8 cellular contexts compared by ENCODE assay signal in the genomic region with DNA sequence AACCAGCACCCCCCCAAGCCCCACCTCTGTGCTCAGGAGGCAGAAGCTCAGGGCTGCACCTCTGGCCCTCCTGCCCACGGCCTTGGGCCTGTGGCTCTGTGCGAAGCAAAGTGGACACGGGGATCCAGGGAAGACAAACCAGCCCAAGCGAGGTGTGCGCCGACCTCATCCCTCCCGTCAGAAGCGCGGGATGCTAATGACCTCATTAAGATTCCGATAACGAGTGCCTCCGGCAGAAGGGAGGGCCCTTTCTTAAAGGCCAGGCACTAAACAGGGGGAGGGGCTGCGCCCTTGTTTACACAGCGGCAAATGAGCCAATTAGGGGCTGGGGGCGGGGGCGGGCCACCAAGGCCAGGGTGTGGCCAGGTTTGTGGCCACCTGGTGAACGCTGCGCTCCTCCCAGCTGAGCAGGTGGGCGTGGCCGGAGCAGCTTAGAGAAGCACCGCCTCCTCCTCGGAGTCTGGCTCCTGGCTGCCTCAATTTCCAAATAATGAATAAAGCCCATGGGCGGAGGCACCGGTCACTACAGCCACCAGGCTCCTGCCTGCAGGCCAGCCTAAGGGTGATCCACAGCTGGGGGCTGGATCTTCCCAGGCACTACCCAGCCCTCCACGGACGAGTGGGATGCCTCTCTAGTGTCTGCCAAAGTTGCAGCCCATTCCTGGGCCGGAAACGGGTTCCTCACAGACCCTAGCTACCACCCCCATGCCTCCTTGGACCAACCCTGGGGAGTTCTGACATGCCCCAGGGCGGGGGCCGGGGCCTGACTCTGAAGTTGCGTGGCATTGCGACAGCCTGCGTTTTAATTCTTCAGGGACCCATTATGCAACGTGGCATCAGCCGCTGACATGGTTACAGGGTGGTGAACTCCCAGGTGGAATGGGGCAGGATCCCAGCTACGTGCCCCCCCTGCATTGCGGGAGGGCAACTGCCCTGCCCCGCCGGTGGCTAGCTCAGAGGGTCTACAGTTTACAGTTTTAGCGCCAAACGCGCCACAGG. TPM values are rescaled to one million over a fixed set of nuclear protein-coding genes. Genes with fewer than 3 reads are reported as not detected.
A peak's percentile ranks its signal among the peaks of the same experiment; 100 is the strongest.
DNase-seq lines count a peak whose midpoint lies in the region; ATAC-seq and TF ChIP-seq lines count a peak whose summit lies in the region.

No MANE protein-coding gene starts in this region.

- H3K4me2 ChIP-seq in BLaER1: peak overlapping the region; percentile 100

- peaks cover 70% of the 10 kb centered on the region for H3K4me1 ChIP-seq in BLaER1
- peaks cover 40 to 45% of the 10 kb centered on the region in 2 donors for H3K4me1 ChIP-seq in gastrocnemius medialis

- no peaks in the 10 kb centered on the region for H3K9me3 ChIP-seq in BLaER1
- H3K9me3 ChIP-seq in gastrocnemius medialis: no peaks in the 10 kb centered on the region

- no peak for DNase-seq in Jurkat, Clone E6-1 (ENCODE audit: low read depth, low spot score)
- DNase-seq in activated B cell treated with CpG ODN at 0.5 μM for 24 hours (no peak), iris pigment epithelial cell (ENCODE audit: low read depth) (peak; percentile 23), type B pancreatic cell (ENCODE audit: extremely low spot score, unreplicated experiment) (no peak), gastrocnemius medialis (no peak), HFFc6 (no peak)

- H4K20me1 ChIP-seq in BLaER1: peaks cover 87% of the 10 kb centered on the region

- in situ Hi-C loops in gastrocnemius medialis (cut with MboI; ENCODE audit: low sequenced_read_pairs in 4 of 4): no loop called here

- H3K27ac Mint-ChIP-seq in activated B cell treated with CpG ODN at 0.5 μM for 24 hours: peak overlapping the region; percentile 63
- peak overlapping the region; percentile 63 for H3K27ac Mint-ChIP-seq in type B pancreatic cell
- no peak overlapping the region for H3K27ac Mint-ChIP-seq in HFFc6

- peak overlapping the region; percentile 95 for H3K4me3 Mint-ChIP-seq in activated B cell treated with CpG ODN at 0.5 μM for 24 hours
- H3K4me3 Mint-ChIP-seq in type B pancreatic cell: peak overlapping the region; percentile 94
- no peak overlapping the region for H3K4me3 Mint-ChIP-seq in HFFc6

- POLR2A ChIA-PET in activated B cell treated with CpG ODN at 0.5 μM for 24 hours (lab: Charles Lee): interaction anchor here (0.5 to 2.2 kb wide), 22 partner anchors 10 to 1056 kb away, joined by 3 to 18 read pairs (median 4); a partner anchor contains a TSS

- TF ChIP-seq CTCF in activated B cell treated with CpG ODN at 0.5 μM for 24 hours (IDR thresholded peaks at IDR 0.05): no peak
- no peak for TF ChIP-seq CTCF in type B pancreatic cell (conservative IDR thresholded peaks at IDR 0.05)
- no peak for TF ChIP-seq CTCF in gastrocnemius medialis (IDR thresholded peaks at IDR 0.05 in 4 of 5, conservative IDR thresholded peaks at IDR 0.05 in 1 of 5)
- TF ChIP-seq CTCF in HFFc6 (IDR thresholded peaks at IDR 0.05): no peak

- H3K27me3 ChIP-seq in BLaER1 (peaks cover 18% of the 10 kb centered on the region), gastrocnemius medialis (peaks cover 19 to 34% (median 23%) of the 10 kb centered on the region in 3 donors)

- intact Hi-C loops in activated B cell treated with CpG ODN at 0.5 μM for 24 hours (cut with micrococcal nuclease): loop anchor here (5.0 kb wide), 3 partner anchors 104 to 311 kb away; a partner anchor contains a TSS
- intact Hi-C loops in gastrocnemius medialis (cut with DNase I; ENCODE audit: low total_unique reads): no loop called here

- H3K36me3 Mint-ChIP-seq in activated B cell treated with CpG ODN at 0.5 μM for 24 hours (ENCODE audit: low read depth) (peaks cover 38% of the 10 kb centered on the region), type B pancreatic cell (peaks cover 9% of the 10 kb centered on the region), HFFc6 (ENCODE audit: low read depth) (peaks cover 9% of the 10 kb centered on the region)

- peak overlapping the region; percentile 92 for H3K27ac ChIP-seq in BLaER1
- H3K27ac ChIP-seq in gastrocnemius medialis: no peak overlapping the region

- H3K9me3 Mint-ChIP-seq in activated B cell treated with CpG ODN at 0.5 μM for 24 hours (no peaks in the 10 kb centered on the region), type B pancreatic cell (no peaks in the 10 kb centered on the region), HFFc6 (no peaks in the 10 kb centered on the region)

- peak overlapping the region; percentile 88 for H3K9ac ChIP-seq in BLaER1

- H3K27me3 Mint-ChIP-seq in activated B cell treated with CpG ODN at 0.5 μM for 24 hours (peaks cover 7% of the 10 kb centered on the region), type B pancreatic cell (peaks cover 39% of the 10 kb centered on the region), HFFc6 (ENCODE audit: insufficient read depth) (peaks cover 10% of the 10 kb centered on the region)

- ATAC-seq in activated B cell treated with CpG ODN at 0.5 μM for 24 hours (ENCODE audit: low read depth) (no peak), gastrocnemius medialis (no peak), GM21390 (IDR thresholded peaks at IDR 0.05; ENCODE audit: unreplicated experiment) (no peak)

- H3K36me3 ChIP-seq in BLaER1 (peaks cover 27% of the 10 kb centered on the region), gastrocnemius medialis (no peaks in the 10 kb centered on the region)

- H3K4me3 ChIP-seq in BLaER1 (peak overlapping the region; percentile 86), gastrocnemius medialis (peak overlapping the region in 1 of 4 donors; percentile 72)
- peak overlapping the region; percentile 86 for H3K4me3 ChIP-seq in Jurkat, Clone E6-1 (ENCODE audit: low read length)

- CTCF ChIA-PET in activated B cell treated with CpG ODN at 0.5 μM for 24 hours (lab: Charles Lee): interaction anchor here (0.6 to 1.8 kb wide), 13 partner anchors 18 to 138 kb away, joined by 3 to 7 read pairs (median 3); a partner anchor contains a TSS

- H3K4me1 Mint-ChIP-seq in activated B cell treated with CpG ODN at 0.5 μM for 24 hours: peaks cover 53% of the 10 kb centered on the region
- peaks cover 21% of the 10 kb centered on the region for H3K4me1 Mint-ChIP-seq in type B pancreatic cell (ENCODE audit: unreplicated experiment)
- H3K4me1 Mint-ChIP-seq in HFFc6 (ENCODE audit: low read depth): peaks cover 5% of the 10 kb centered on the region; the same call in 1 of the 2 replicates

- TF ChIP-seq POLR2A in gastrocnemius medialis (IDR thresholded peaks at IDR 0.05): no peak

RNA-seq across cellular contexts. Expression of a gene that starts 3.0 kb away (rescaled TPM):
- 28.7 TPM for polyA plus RNA-seq in Jurkat, Clone E6-1 (2012; ENCODE audit: insufficient read depth, insufficient read length)
- total RNA-seq in activated B cell treated with CpG ODN at 0.5 μM for 24 hours: 55.6 and 56.3 TPM in 2 replicates
- total RNA-seq in type B pancreatic cell (ENCODE audit: low replicate concordance): 39.6 and 76.2 TPM in 2 replicates
- 1 to 10 TPM; 3.0 to 9.0 (median 5.3) TPM for total RNA-seq in gastrocnemius medialis
- total RNA-seq in HFFc6 (2021; fragmentation: NEBNext Ultra II Directional; extraction: Animal tissue kit (Norgen Biotek cat#: 25700)): 10 to 100 TPM; 18.2 to 20.2 (median 19.3) TPM

RNA-seq across cellular contexts. Expression of a gene that starts 39.4 kb away (rescaled TPM):
- 17.0 TPM for polyA plus RNA-seq in Jurkat, Clone E6-1 (2012; ENCODE audit: insufficient read depth, insufficient read length)
- 4.0 and 4.9 TPM in 2 replicates for total RNA-seq in activated B cell treated with CpG ODN at 0.5 μM for 24 hours
- 13.3 and 16.0 TPM in 2 replicates for total RNA-seq in type B pancreatic cell (ENCODE audit: low replicate concordance)
- under 1 TPM in 3 of 4 donors, not detected in 1; 0.18 to 0.94 (median 0.49) TPM for total RNA-seq in gastrocnemius medialis
- 10 to 100 TPM in 1 of 6 experiments, 1 to 10 TPM in 5; 6.0 to 10.6 (median 8.1) TPM for total RNA-seq in HFFc6 (2021; fragmentation: NEBNext Ultra II Directional; extraction: Animal tissue kit (Norgen Biotek cat#: 25700))

RNA-seq across cellular contexts. Expression of a gene that starts 58.3 kb away (rescaled TPM):
- polyA plus RNA-seq in Jurkat, Clone E6-1 (2012; ENCODE audit: insufficient read depth, insufficient read length): 36.6 TPM
- 0.37 and 0.67 TPM in 2 replicates for total RNA-seq in activated B cell treated with CpG ODN at 0.5 μM for 24 hours
- 21.6 and 72.0 TPM in 2 replicates for total RNA-seq in type B pancreatic cell (ENCODE audit: low replicate concordance)
- 1 to 10 TPM in 1 of 4 donors, under 1 TPM in 2, not detected in 1; 0.13 to 1.1 (median 0.42) TPM for total RNA-seq in gastrocnemius medialis
- total RNA-seq in HFFc6 (2021; fragmentation: NEBNext Ultra II Directional; extraction: Animal tissue kit (Norgen Biotek cat#: 25700)): 1 to 10 TPM in 5 of 6 experiments, under 1 TPM in 1; 0.75 to 2.0 (median 1.4) TPM
